In genomic region chr6:93424303-93425064, GRCh38 we compare ENCODE assay signal across 10 cellular contexts. TPM values are rescaled to one million over a fixed set of nuclear protein-coding genes. Genes with fewer than 3 reads are reported as not detected.
DNase-seq lines count a peak whose midpoint lies in the region; ATAC-seq, FAIRE-seq and TF ChIP-seq lines count a peak whose summit lies in the region.
"Had no signal": no experiment of that assay in that cellular context is flagged by ENCODE, and none has a peak within 500 bp of the region (broad histone marks: within the 10 kb centered on the region; RNA-seq: fewer than 3 reads in every experiment).

No MANE protein-coding gene starts in this region.

- peaks cover 0 to 7% (median 0%) of the 10 kb centered on the region in 12 donors for H3K4me1 ChIP-seq in heart left ventricle

- no peak for TF ChIP-seq POLR2A in heart left ventricle (IDR thresholded peaks at IDR 0.05)

- peak; percentile 47 for FAIRE-seq in frontal cortex (lab: Jason Lieb, UNC)

- WGBS in heart left ventricle, 4 donors = 49 to 59% (median 53%) methylated on average over 2 of the region's 2 CpGs

- no peak overlapping the region for H3K4me3 Mint-ChIP-seq in type B pancreatic cell
- H3K4me3 Mint-ChIP-seq: activated naive CD4-positive, alpha-beta T cell treated with anti-CD3 and anti-CD28 coated beads, Interleukin-2, amount 50 U/mL, for 24 hours had no signal

- H3K27ac ChIP-seq in heart left ventricle (no peak overlapping the region), SK-N-MC (0 out of 2 replicates have a peak overlapping the region, but pooled peaks have one; percentile 37)
- H3K27ac ChIP-seq: skin epidermis had no signal

- peaks cover 0 to 27% (median 14%) of the 10 kb centered on the region in 9 donors for H3K27me3 ChIP-seq in heart left ventricle

- H3K27me3 Mint-ChIP-seq in type B pancreatic cell = peaks cover 20% of the 10 kb centered on the region

- intact Hi-C loops in heart left ventricle (cut with DNase I) = loop anchor here in 5 of 10 donors (5.0 to 10.0 kb wide), 3 partner anchors 387 to 612 kb away; no protein-coding TSS in a partner anchor
- intact Hi-C loops in left cardiac atrium (cut with DNase I) = loop anchor here in 1 of 2 donors (5.0 to 10.0 kb wide), 2 partner anchors 390 to 612 kb away; no protein-coding TSS in a partner anchor

- H3K4me3 ChIP-seq in heart left ventricle = no peak overlapping the region
- no peak overlapping the region for H3K4me3 ChIP-seq in SK-N-MC
- H3K4me3 ChIP-seq: skin epidermis had no signal

- H3K4me1 Mint-ChIP-seq in type B pancreatic cell (ENCODE audit: unreplicated experiment) = peaks cover 9% of the 10 kb centered on the region

- H3K9me3 ChIP-seq in heart left ventricle (no peaks in the 10 kb centered on the region), SK-N-MC (ENCODE audit: low read depth, low read length) (no peaks in the 10 kb centered on the region)

- DNase-seq in heart left ventricle (no peak), left cardiac atrium (no peak), SK-N-MC (ENCODE audit: low read depth, low spot score) (peak; percentile 52), frontal cortex (ENCODE audit: low spot score in 2 of 2) (no peak), type B pancreatic cell (ENCODE audit: extremely low spot score, unreplicated experiment) (no peak)
- no peak for DNase-seq in activated CD4-positive, alpha-beta T cell treated with anti-CD3 and anti-CD28 coated beads, Interleukin-2, amount 50 U/mL, for 48 hours
- DNase-seq in stimulated activated CD4-positive, alpha-beta T cell treated with anti-CD3 and anti-CD28 coated beads, Interleukin-12 subunit alpha, Interleukin-12 subunit beta, amount 100 ng/mL, for 4 hours = no peak

- H3K36me3 ChIP-seq in heart left ventricle (no peaks in the 10 kb centered on the region), SK-N-MC (ENCODE audit: insufficient read depth, low read length) (no peaks in the 10 kb centered on the region)

- H3K36me3 Mint-ChIP-seq in type B pancreatic cell = no peaks in the 10 kb centered on the region
- H3K36me3 Mint-ChIP-seq: activated naive CD4-positive, alpha-beta T cell treated with anti-CD3 and anti-CD28 coated beads, Interleukin-2, amount 50 U/mL, for 24 hours had no signal

- H3K9me3 Mint-ChIP-seq in type B pancreatic cell = no peaks in the 10 kb centered on the region

- H3K27ac Mint-ChIP-seq in type B pancreatic cell = no peak overlapping the region
- H3K27ac Mint-ChIP-seq: activated naive CD4-positive, alpha-beta T cell treated with anti-CD3 and anti-CD28 coated beads, Interleukin-2, amount 50 U/mL, for 24 hours had no signal

- ATAC-seq in heart left ventricle = no peak
- ATAC-seq in left cardiac atrium = no peak
- ATAC-seq in GM19324 (IDR thresholded peaks at IDR 0.05; ENCODE audit: low FRiP score, unreplicated experiment) = no peak

- no peak overlapping the region for H3K9ac ChIP-seq in SK-N-MC (ENCODE audit: insufficient read length)

- peak; percentile 24 to 64 (median 45) for TF ChIP-seq CTCF in heart left ventricle (IDR thresholded peaks at IDR 0.05)
- TF ChIP-seq CTCF in type B pancreatic cell (conservative IDR thresholded peaks at IDR 0.05) = peak; percentile 68

RNA-seq across cellular contexts. Expression of gene EPHA7, which starts 5.1 kb away (rescaled TPM):
- total RNA-seq in heart left ventricle (10 to 100 TPM in 1 of 9 donors, 1 to 10 TPM in 8; 2.1 to 12.1 (median 3.1) TPM), left cardiac atrium (1 to 10 TPM; 6.7 to 9.8 TPM), frontal cortex (65.6 TPM), type B pancreatic cell (ENCODE audit: low replicate concordance) (22.7 and 48.9 TPM in 2 replicates)
- 1 to 10 TPM; 1.3 to 1.5 TPM for polyA plus RNA-seq in heart left ventricle
